1 cellular context compared by ENCODE assay signal in genomic region chr6:30219244-30219643, GRCh38.
TF ChIP-seq lines count a peak whose summit lies in the region.

No MANE protein-coding gene starts in this region.

TF ChIP-seq in GM23338, 12 proteins besides CTCF, POLR2A, EP300 and RAD21 (continued from another document):
- TF ChIP-seq ZNF462 (CRISPR knock-in tag; IDR thresholded peaks at IDR 0.05) (no peak), ZNF331 (CRISPR knock-in tag; IDR thresholded peaks at IDR 0.05; ENCODE audit: low read depth) (no peak), NANOG (IDR thresholded peaks at IDR 0.05; ENCODE audit: borderline replicate concordance) (no peak), STAT1 (IDR thresholded peaks at IDR 0.05; ENCODE audit: unreplicated experiment) (no peak)
